1 cellular context compared by ENCODE assay signal in the genomic region with DNA sequence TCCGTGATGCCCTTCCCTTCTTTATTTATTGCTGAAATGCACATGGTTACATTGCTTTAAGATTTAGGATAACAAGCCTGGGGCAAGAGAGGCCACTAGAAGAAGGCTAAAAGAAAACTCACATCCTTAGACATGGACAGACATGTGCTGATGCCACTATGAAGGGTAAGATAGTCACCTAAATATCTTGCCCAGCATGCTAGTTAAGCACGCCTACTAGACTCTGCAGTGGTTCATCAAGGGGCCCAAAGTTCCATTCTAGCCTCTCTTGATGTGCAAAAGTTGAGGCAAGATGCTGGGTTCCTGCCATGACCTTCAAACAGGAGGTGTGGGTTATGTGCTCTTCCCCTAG.
TF ChIP-seq lines count a peak whose summit lies in the region.

No MANE protein-coding gene starts in this region.

TF ChIP-seq in HepG2, 621 proteins besides CTCF, POLR2A, EP300 and RAD21:
- TF ChIP-seq HMG20A (CRISPR knock-in tag; IDR thresholded peaks at IDR 0.05; ENCODE audit: borderline replicate concordance) (no peak), ATF7 (IDR thresholded peaks at IDR 0.05) (no peak), ATF7 (CRISPR knock-in tag; IDR thresholded peaks at IDR 0.05) (no peak), GFI1 (CRISPR knock-in tag; IDR thresholded peaks at IDR 0.05; ENCODE audit: borderline replicate concordance) (no peak), NR2C2 (CRISPR knock-in tag; IDR thresholded peaks at IDR 0.05; ENCODE audit: borderline replicate concordance) (0 out of 2 replicates have a peak, but pooled peaks have one; percentile 19), SOX6 (IDR thresholded peaks at IDR 0.05) (no peak), SOX6 (CRISPR knock-in tag; IDR thresholded peaks at IDR 0.05) (no peak; the same call in 1 of the 2 replicates), ZBTB42 (CRISPR knock-in tag; IDR thresholded peaks at IDR 0.05) (no peak), PTBP1 (IDR thresholded peaks at IDR 0.05; ENCODE audit: low read depth, low read length, poor library complexity, severe bottlenecking) (no peak), ZBTB10 (CRISPR knock-in tag; IDR thresholded peaks at IDR 0.05; ENCODE audit: borderline replicate concordance) (no peak), HNF1B (CRISPR knock-in tag; IDR thresholded peaks at IDR 0.05) (peak; percentile 51; the same call in 1 of the 2 replicates), JUN (CRISPR knock-in tag; IDR thresholded peaks at IDR 0.05) (0 out of 2 replicates have a peak, but pooled peaks have one; percentile 2), PAXIP1 (CRISPR knock-in tag; conservative IDR thresholded peaks at IDR 0.05) (peak; percentile 46), CAMTA2 (CRISPR knock-in tag; IDR thresholded peaks at IDR 0.05; ENCODE audit: borderline replicate concordance) (no peak), NFKBIZ (CRISPR knock-in tag; IDR thresholded peaks at IDR 0.05) (no peak), MAX (IDR thresholded peaks at IDR 0.05) (peak; percentile 6; the same call in 1 of the 2 replicates), ESRRA (CRISPR knock-in tag; IDR thresholded peaks at IDR 0.05; ENCODE audit: low read depth) (0 out of 2 replicates have a peak, but pooled peaks have one; percentile 7), STAG1 (CRISPR knock-in tag; IDR thresholded peaks at IDR 0.05) (no peak), ZSCAN30 (CRISPR knock-in tag; IDR thresholded peaks at IDR 0.05) (no peak), RFX3 (CRISPR knock-in tag; IDR thresholded peaks at IDR 0.05) (no peak)
